1 cellular context compared by ENCODE assay signal in the genomic region with DNA sequence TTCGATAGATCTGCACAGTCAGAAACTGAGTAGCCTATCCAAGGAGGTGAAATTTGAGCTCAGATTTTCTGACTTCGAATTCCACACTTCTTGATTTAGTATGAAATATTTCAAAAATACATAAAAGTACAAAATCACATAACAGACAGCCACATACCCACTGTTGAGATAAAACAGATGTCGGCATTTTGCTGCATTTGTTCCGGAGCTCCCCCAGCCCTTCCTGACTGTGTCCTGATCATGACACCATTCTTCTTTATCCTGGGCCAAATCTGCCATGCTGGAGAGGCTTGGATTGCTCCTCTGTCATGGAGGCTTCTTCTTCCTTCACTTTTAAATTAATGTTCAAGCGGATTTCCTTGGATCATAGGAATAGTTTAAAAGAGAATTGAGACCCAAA.
TF ChIP-seq lines count a peak whose summit lies in the region.

No MANE protein-coding gene starts in this region.

TF ChIP-seq in IMR-90, 13 proteins besides CTCF, POLR2A, EP300 and RAD21:
- TF ChIP-seq CHD1 (IDR thresholded peaks at IDR 0.05; ENCODE audit: low read depth, low read length), result no peak
- no peak for TF ChIP-seq BHLHE40 (IDR thresholded peaks at IDR 0.05; ENCODE audit: low read depth, low read length)
- no peak for TF ChIP-seq NFE2L2 (IDR thresholded peaks at IDR 0.05; ENCODE audit: low read depth, low read length)
- no peak for TF ChIP-seq SMC3 (IDR thresholded peaks at IDR 0.05; ENCODE audit: low read depth, low read length)
- TF ChIP-seq MAZ (IDR thresholded peaks at IDR 0.05; ENCODE audit: borderline replicate concordance, low read depth, low read length), result no peak
- TF ChIP-seq MAFK (IDR thresholded peaks at IDR 0.05; ENCODE audit: low read depth, low read length), result no peak
- TF ChIP-seq RFX5 (IDR thresholded peaks at IDR 0.05; ENCODE audit: low read depth, low read length), result no peak
- TF ChIP-seq MXI1 (IDR thresholded peaks at IDR 0.05; ENCODE audit: borderline replicate concordance, low read depth, low read length), result no peak
